Comparison of ENCODE assay signal across 8 cellular contexts in genomic region chr1:16073490-16074104, GRCh38. TPM values are rescaled to one million over a fixed set of nuclear protein-coding genes. Genes with fewer than 3 reads are reported as not detected.
DNase-seq lines count a peak whose midpoint lies in the region; ATAC-seq, FAIRE-seq and TF ChIP-seq lines count a peak whose summit lies in the region.

TSS of gene FAM131C (minus strand) at chr1:16073651. CDS start at chr1:16073442, 209 bp downstream.

- H3K27me3 ChIP-seq in AG04450 (ENCODE audit: control insufficient read depth, insufficient read depth, low read length) (peaks cover 5% of the 10 kb centered on the region), K562 (ENCODE audit: control insufficient read depth in 2 of 2, insufficient read depth in 2 of 2, low read length in 2 of 2) (peaks cover 6 to 21% of the 10 kb centered on the region in 2 experiments), keratinocyte (ENCODE audit: control insufficient read depth, extremely low read depth, insufficient read depth, low read length) (peaks cover 8% of the 10 kb centered on the region)

- H3K27me3 Mint-ChIP-seq in T-cell = peaks cover 10 to 14% of the 10 kb centered on the region in 2 donors

- no peaks in the 10 kb centered on the region for H3K36me3 ChIP-seq in K562 (ENCODE audit: control insufficient read depth, insufficient read depth, low read length)
- no peaks in the 10 kb centered on the region for H3K36me3 ChIP-seq in keratinocyte (ENCODE audit: control insufficient read depth in 2 of 2, extremely low read depth in 1 of 2, insufficient read depth in 2 of 2, low read length in 2 of 2)

- H3K4me1 ChIP-seq in K562 (replicated peaks in 1 of 2; ENCODE audit: control insufficient read depth in 2 of 2, insufficient read depth in 2 of 2, low read length in 2 of 2) = peaks cover 15 to 32% of the 10 kb centered on the region in 2 experiments; a peak in 4 of 5 replicates
- H3K4me1 ChIP-seq in keratinocyte (ENCODE audit: control insufficient read depth, extremely low read depth, insufficient read depth, low read length) = peaks cover 29% of the 10 kb centered on the region

- H2AFZ ChIP-seq in K562 (ENCODE audit: low read depth, low read length) (peak within 1 kb of the TSS; percentile 82), keratinocyte (ENCODE audit: control insufficient read depth, low read length) (peak within 1 kb of the TSS; percentile 68)

- H3K4me3 ChIP-seq in AG04450 (ENCODE audit: low read depth, low read length) (peak within 1 kb of the TSS; percentile 52), K562 (peak within 1 kb of the TSS; percentile 41), keratinocyte (ENCODE audit: control insufficient read depth in 2 of 3, extremely low read depth in 1 of 3, insufficient read depth in 2 of 3, low read depth in 1 of 3, low read length in 3 of 3) (peak within 1 kb of the TSS; percentile 39 to 52 (median 45))

- H3K9ac ChIP-seq in K562 (ENCODE audit: insufficient read depth in 1 of 2, low read depth in 2 of 2, low read length in 2 of 2) (peak within 1 kb of the TSS; percentile 23 to 38; a peak in 3 of 4 replicates), keratinocyte (ENCODE audit: control insufficient read depth, extremely low read depth, insufficient read depth, low read length) (peak within 1 kb of the TSS; percentile 45)

- intact Hi-C loops in K562 (cut with micrococcal nuclease) = loop anchor here (5.0 kb wide), 1 partner anchor 66 kb away; no protein-coding TSS in a partner anchor

- no peak for DNase-seq in AG04450 (ENCODE audit: low read depth, low spot score)
- DNase-seq in H54 (ENCODE audit: insufficient read length, low spot score) = peak; percentile 40
- DNase-seq in T-cell = peak in 19 of 34 experiments; percentile 9 to 57 (median 24)
- peak in 3 of 4 experiments; percentile 80 to 92 (median 91) for DNase-seq in K562 (ENCODE audit: extremely low read depth in 1 of 4, low spot score in 3 of 4)
- no peak for DNase-seq in keratinocyte (ENCODE audit: low read depth, low spot score)
- peak in 2 of 3 donors; percentile 14 to 33 for DNase-seq in stimulated activated CD4-positive, alpha-beta T cell treated with anti-CD3 and anti-CD28 coated beads, TNF-alpha, amount 100 ng/mL, for 48 hours (ENCODE audit: low read depth in 3 of 3)
- no peak for DNase-seq in SK-N-DZ (ENCODE audit: low spot score)

- H3K4me3 Mint-ChIP-seq in T-cell = peak within 1 kb of the TSS; percentile 68 to 79 (median 74)

- H3K79me2 ChIP-seq in K562 (ENCODE audit: control insufficient read depth, insufficient read depth, low read length) = no peaks in the 10 kb centered on the region
- no peaks in the 10 kb centered on the region for H3K79me2 ChIP-seq in keratinocyte (ENCODE audit: control insufficient read depth, insufficient read depth, low read length)

- peak within 1 kb of the TSS; percentile 65 for H3K4me2 ChIP-seq in K562 (ENCODE audit: insufficient read depth, low read length)
- peak within 1 kb of the TSS; percentile 77 for H3K4me2 ChIP-seq in keratinocyte (ENCODE audit: control insufficient read depth, extremely low read depth, insufficient read depth, low read depth, low read length)

- ATAC-seq in T-cell (replicated peaks in 1 of 4) (peak; percentile 89 to 92 (median 90)), K562 (peak; percentile 77), GM18502 (IDR thresholded peaks at IDR 0.05; ENCODE audit: poor library complexity, unreplicated experiment) (no peak)

- TF ChIP-seq CTCF in AG04450 (IDR thresholded peaks at IDR 0.05; ENCODE audit: low read depth, low read length) (peak; percentile 13; the same call in 1 of the 2 replicates), K562 (IDR thresholded peaks at IDR 0.05 in 2 of 3, conservative IDR thresholded peaks at IDR 0.05 in 1 of 3; ENCODE audit: insufficient read depth in 2 of 3, low read depth in 1 of 3, low read length in 3 of 3) (peak; percentile 14 to 62 (median 53); a peak in 3 of 6 replicates), keratinocyte (optimal IDR thresholded peaks at IDR 0.05 in 1 of 3, IDR thresholded peaks at IDR 0.05 in 1 of 3, conservative IDR thresholded peaks at IDR 0.05 in 1 of 3; ENCODE audit: extremely low read depth in 1 of 3, insufficient read depth in 2 of 3, low read length in 3 of 3) (peak in 2 of 3 experiments; percentile 4 to 30)

- peak within 1 kb of the TSS in 1 of 2 donors; percentile 6 for H3K27ac Mint-ChIP-seq in T-cell

- CTCF ChIA-PET in AG04450 (lab: Charles Lee) (interaction anchor here (0.5 to 14.4 kb wide), 18 partner anchors 9 to 477 kb away, joined by 3 to 407 read pairs (median 5); partner anchors contain the start of gene EPHA2), T-cell (lab: Charles Lee) (interaction anchor here (0.6 to 1.3 kb wide), 3 partner anchors 20 to 171 kb away, joined by 3 to 4 read pairs (median 4); no protein-coding TSS in a partner anchor), K562 (lab: Yijun Ruan, JAX; ENCODE audit: low intra/inter-chr PET ratio) (interaction anchor here (1.2 to 1.7 kb wide), 3 partner anchors 64 to 171 kb away, joined by 3 to 10 read pairs (median 3); no protein-coding TSS in a partner anchor)

- H3K4me1 Mint-ChIP-seq in T-cell = peaks cover 14 to 35% (median 19%) of the 10 kb centered on the region in 3 donors

- dilution Hi-C loops in keratinocyte (cut with MboI; ENCODE audit: extremely low pct_ligation_motif_present, low sequenced_read_pairs) = no loop called here

- H3K36me3 Mint-ChIP-seq in T-cell = no peaks in the 10 kb centered on the region

- TF ChIP-seq POLR2A in H54 (IDR thresholded peaks at IDR 0.05; ENCODE audit: low read depth, low read length) (no peak), K562 (conservative IDR thresholded peaks at IDR 0.05) (peak; percentile 60)

- POLR2A ChIA-PET in AG04450 (lab: Yijun Ruan, JAX) (no interaction called here), T-cell (lab: Charles Lee) (no interaction called here), K562 (lab: Yijun Ruan, JAX) (interaction anchor here (0.6 to 1.6 kb wide), 5 partner anchors 9 to 381 kb away, joined by 3 to 4 read pairs (median 3); partner anchors contain the start of gene NECAP2)

- H3K9me1 ChIP-seq in K562 (ENCODE audit: control insufficient read depth, insufficient read depth, low read length) (no peaks in the 10 kb centered on the region), keratinocyte (ENCODE audit: control insufficient read depth, extremely low read depth, insufficient read depth, low read length) (no peaks in the 10 kb centered on the region)

- TF ChIP-seq EP300 in K562 (IDR thresholded peaks at IDR 0.05; ENCODE audit: low read length) = no peak

- no TSS peak for BruUV-seq in K562 (replicated peaks; lab: Mats Ljungman, UMichigan)

- no peak for FAIRE-seq in H54 (lab: Jason Lieb, UNC)
- FAIRE-seq in K562 (lab: Jason Lieb, UNC) = no peak
- FAIRE-seq in keratinocyte (lab: Jason Lieb, UNC) = no peak

- peak in 1 of 2 experiments; percentile 37; a peak in 2 of 4 replicates for TF ChIP-seq RAD21 in K562 (CRISPR knock-in tag; conservative IDR thresholded peaks at IDR 0.05 in 1 of 2, IDR thresholded peaks at IDR 0.05 in 1 of 2)

- H4K20me1 ChIP-seq in K562 (replicated peaks; ENCODE audit: control insufficient read depth, insufficient read depth, low read length) = no peaks in the 10 kb centered on the region
- H4K20me1 ChIP-seq in keratinocyte (ENCODE audit: control insufficient read depth, extremely low read depth, insufficient read depth, low read length) = no peaks in the 10 kb centered on the region

- in situ Hi-C loops in K562 (cut with MboI) = no loop called here

- 6% methylated on average over 15 of the region's 54 CpGs for WGBS in K562 (ENCODE audit: insufficient coverage, low coverage, missing lambda C conversion rate)

- H3K9me3 Mint-ChIP-seq in T-cell = no peaks in the 10 kb centered on the region

- no peak within 1 kb of the TSS for H3K27ac ChIP-seq in AG04450 (ENCODE audit: low read depth, low read length)
- H3K27ac ChIP-seq in K562 (ENCODE audit: extremely low read depth, low read depth, low read length) = no peak within 1 kb of the TSS
- no peak within 1 kb of the TSS for H3K27ac ChIP-seq in keratinocyte (ENCODE audit: control insufficient read depth, insufficient read depth, low read length)

- H3K9me3 ChIP-seq in AG04450 (ENCODE audit: control insufficient read depth, insufficient read depth, low read length) (no peaks in the 10 kb centered on the region; the same call in 1 of the 2 replicates), K562 (replicated peaks; ENCODE audit: control insufficient read depth, insufficient read depth, low read depth, low read length) (no peaks in the 10 kb centered on the region), keratinocyte (ENCODE audit: control insufficient read depth, low read depth, low read length) (no peaks in the 10 kb centered on the region)

RNA-seq across cellular contexts. Expression of gene FAM131C, which starts in this region (rescaled TPM):
- polyA plus RNA-seq in AG04450 (2011; rRNA removed) (0.20 and 0.32 TPM in 2 replicates), K562 (2011; rRNA removed) (0.10 and 0.12 TPM in 2 replicates), K562 (2014; fragmentation: Illumina TruSeq; extraction: Trizol) (0.11 TPM in 1 of 2 replicates, not detected in the other), K562 (2014; fragmentation: Nextera tagmentation; extraction: Ambion mirVana) (not detected), K562 (2014; rRNA removed) (0.29 TPM in 1 of 2 replicates, not detected in the other), keratinocyte (0.31 to 0.64 TPM (median 0.56 TPM) in 3 replicates)
- 0.22 and 0.64 TPM in 2 replicates for polyA minus RNA-seq in AG04450 (2011; rRNA and poly(A)+ RNA removed)
- total RNA-seq in T-cell (under 1 TPM in 1 of 5 donors, not detected in 4; 0.30 TPM), K562 (2014; rRNA removed) (not detected in 2 replicates), K562 (2014; rRNA removed; fragmentation: Illumina TruSeq; extraction: Trizol) (not detected in 2 replicates), K562 (2015; rRNA removed; fragmentation: Illumina TruSeq; extraction: Trizol) (not detected in 2 replicates), K562 (2021) (0.16 and 0.18 TPM in 2 replicates)
- total RNA-seq in K562 (2011; cell fraction: chromatin; rRNA removed; ENCODE audit: low replicate concordance) = 0.23 TPM in 1 of 2 replicates, not detected in the other
- not detected in 2 replicates for total RNA-seq in K562 (2011; cell fraction: nucleolus; rRNA removed)
- not detected in 2 replicates for total RNA-seq in K562 (2011; cell fraction: nucleoplasm; rRNA removed)
- 0.18 and 0.64 TPM in 2 replicates for polyA plus RNA-seq in K562 (2011; cell fraction: cytosol; rRNA removed)
- 0.17 and 0.18 TPM in 2 replicates for polyA plus RNA-seq in K562 (2011; cell fraction: nucleus; rRNA removed)
- polyA plus RNA-seq in K562 (2012) = 0.07 and 0.32 TPM in 2 replicates
- not detected in 2 replicates for polyA minus RNA-seq in K562 (2011; rRNA and poly(A)+ RNA removed)
- 0.86 TPM in 1 of 2 replicates, not detected in the other for polyA minus RNA-seq in K562 (2011; cell fraction: cytosol; rRNA and poly(A)+ RNA removed)
- 0.13 TPM in 1 of 2 replicates, not detected in the other for polyA minus RNA-seq in K562 (2011; cell fraction: nucleus; rRNA and poly(A)+ RNA removed)
- polyA plus RNA-seq in keratinocyte (2011; ENCODE audit: low read depth) = not detected
- 0.98 and 2.3 TPM in 2 replicates for polyA plus RNA-seq in keratinocyte (2011; cell fraction: cytosol; rRNA removed)
- 0.48 and 0.91 TPM in 2 replicates for polyA plus RNA-seq in keratinocyte (2011; cell fraction: nucleus; rRNA removed)
- 1.1 TPM in 2 replicates for polyA plus RNA-seq in keratinocyte (2012; ENCODE audit: low replicate concordance)
- 0.35 to 1.8 TPM (median 1.6 TPM) in 3 replicates for polyA minus RNA-seq in keratinocyte
- polyA minus RNA-seq in keratinocyte (2011; cell fraction: cytosol; rRNA and poly(A)+ RNA removed) = 7.3 TPM
- polyA minus RNA-seq in keratinocyte (2011; cell fraction: nucleus; rRNA and poly(A)+ RNA removed) = 0.63 TPM in 1 of 2 replicates, not detected in the other
- 0.13 TPM in 1 of 2 replicates, not detected in the other for polyA plus RNA-seq in SK-N-DZ (2014; cell fraction: cytosol; rRNA removed)
- not detected in 2 replicates for polyA plus RNA-seq in SK-N-DZ (2014; cell fraction: nucleus; rRNA removed)

Comparison
In these comparisons a context has a peak if more than half of its experiments do, and no peak if none do; other contexts are left out.
1. Peak in DNase-seq and ATAC-seq in T-cell; RNA of the gene not detected or under 1 TPM.
2. Peak in DNase-seq, ATAC-seq, H3K4me3 ChIP-seq, H3K9ac ChIP-seq and H3K4me2 ChIP-seq in K562; RNA of the gene not detected or under 1 TPM.
3. DNase-seq: peak in H54 (single experiment) and stimulated activated CD4-positive, alpha-beta T cell treated with anti-CD3 and anti-CD28 coated beads, TNF-alpha, amount 100 ng/mL, for 48 hours (2 of 3); none in AG04450 (single experiment), keratinocyte (single experiment) and SK-N-DZ (single experiment).
4. Peak in every context shown above with its lines, with median percentiles within 50 percentile points of each other: H3K4me3 ChIP-seq and CTCF ChIP-seq.